ENCODE assay signal across 1 cellular context in genomic region chr12:49622501-49623141, GRCh38.
TF ChIP-seq lines count a peak whose summit lies in the region.

No MANE protein-coding gene starts in this region.

TF ChIP-seq in HepG2, 621 proteins besides CTCF, POLR2A, EP300 and RAD21 (continued from another document):
- TF ChIP-seq GABPB1 (CRISPR knock-in tag; IDR thresholded peaks at IDR 0.05) (no peak), GLI4 (CRISPR knock-in tag; IDR thresholded peaks at IDR 0.05; ENCODE audit: borderline replicate concordance) (no peak; the same call in 1 of the 2 replicates), KDM2A (CRISPR knock-in tag; IDR thresholded peaks at IDR 0.05; ENCODE audit: borderline replicate concordance, low read depth) (peak; percentile 32; the same call in 1 of the 2 replicates), ZFP91 (CRISPR knock-in tag; IDR thresholded peaks at IDR 0.05; ENCODE audit: borderline replicate concordance) (peak; percentile 69; the same call in 1 of the 2 replicates), ZNF44 (CRISPR knock-in tag; IDR thresholded peaks at IDR 0.05) (0 out of 2 replicates have a peak, but pooled peaks have one; percentile 59), HIVEP1 (CRISPR knock-in tag; IDR thresholded peaks at IDR 0.05) (no peak), ZNF468 (CRISPR knock-in tag; IDR thresholded peaks at IDR 0.05) (0 out of 2 replicates have a peak, but pooled peaks have one; percentile 37), ZFP36L1 (CRISPR knock-in tag; IDR thresholded peaks at IDR 0.05) (peak; percentile 52; the same call in 1 of the 2 replicates), ZNF224 (CRISPR knock-in tag; IDR thresholded peaks at IDR 0.05) (0 out of 2 replicates have a peak, but pooled peaks have one; percentile 46), AHR (CRISPR knock-in tag; IDR thresholded peaks at IDR 0.05) (peak; percentile 82; the same call in 1 of the 2 replicates), REL (CRISPR knock-in tag; conservative IDR thresholded peaks at IDR 0.05) (0 out of 2 replicates have a peak, but pooled peaks have one; percentile 6), MIXL1 (CRISPR knock-in tag; IDR thresholded peaks at IDR 0.05) (no peak), ZNF607 (CRISPR knock-in tag; IDR thresholded peaks at IDR 0.05; ENCODE audit: borderline replicate concordance) (peak; percentile 37; the same call in 1 of the 2 replicates), SNAI1 (CRISPR knock-in tag; IDR thresholded peaks at IDR 0.05; ENCODE audit: borderline replicate concordance) (0 out of 2 replicates have a peak, but pooled peaks have one; percentile 27), ZNF816 (CRISPR knock-in tag; IDR thresholded peaks at IDR 0.05; ENCODE audit: borderline replicate concordance) (peak; percentile 60; the same call in 1 of the 2 replicates), CAMTA2 (CRISPR knock-in tag; IDR thresholded peaks at IDR 0.05; ENCODE audit: borderline replicate concordance) (no peak), ZZZ3 (CRISPR knock-in tag; IDR thresholded peaks at IDR 0.05; ENCODE audit: borderline replicate concordance) (no peak), ZNF780A (CRISPR knock-in tag; IDR thresholded peaks at IDR 0.05) (0 out of 2 replicates have a peak, but pooled peaks have one; percentile 29), PITX1 (CRISPR knock-in tag; IDR thresholded peaks at IDR 0.05) (peak; percentile 26; the same call in 1 of the 2 replicates), ZNF800 (CRISPR knock-in tag; IDR thresholded peaks at IDR 0.05) (no peak), PHF21A (CRISPR knock-in tag; IDR thresholded peaks at IDR 0.05) (peak; percentile 61; the same call in 1 of the 2 replicates), ARID2 (CRISPR knock-in tag; IDR thresholded peaks at IDR 0.05; ENCODE audit: borderline replicate concordance) (peak; percentile 61; the same call in 1 of the 2 replicates), TAF15 (IDR thresholded peaks at IDR 0.05; ENCODE audit: low read depth, low read length, poor library complexity, severe bottlenecking) (no peak), HMGXB4 (CRISPR knock-in tag; IDR thresholded peaks at IDR 0.05; ENCODE audit: borderline replicate concordance in 1 of 2, low read depth in 1 of 2) (0 out of 4 replicates have a peak, but pooled peaks of 1 of the 2 experiments have one; percentile 7), IKZF4 (CRISPR knock-in tag; IDR thresholded peaks at IDR 0.05; ENCODE audit: borderline replicate concordance, low read depth, not compliant biosample characterization) (peak; percentile 49), MTF1 (CRISPR knock-in tag; IDR thresholded peaks at IDR 0.05) (no peak), SOX6 (IDR thresholded peaks at IDR 0.05) (no peak), SOX6 (CRISPR knock-in tag; IDR thresholded peaks at IDR 0.05) (peak; percentile 8; the same call in 1 of the 2 replicates)
- TF ChIP-seq, protein P1, sequence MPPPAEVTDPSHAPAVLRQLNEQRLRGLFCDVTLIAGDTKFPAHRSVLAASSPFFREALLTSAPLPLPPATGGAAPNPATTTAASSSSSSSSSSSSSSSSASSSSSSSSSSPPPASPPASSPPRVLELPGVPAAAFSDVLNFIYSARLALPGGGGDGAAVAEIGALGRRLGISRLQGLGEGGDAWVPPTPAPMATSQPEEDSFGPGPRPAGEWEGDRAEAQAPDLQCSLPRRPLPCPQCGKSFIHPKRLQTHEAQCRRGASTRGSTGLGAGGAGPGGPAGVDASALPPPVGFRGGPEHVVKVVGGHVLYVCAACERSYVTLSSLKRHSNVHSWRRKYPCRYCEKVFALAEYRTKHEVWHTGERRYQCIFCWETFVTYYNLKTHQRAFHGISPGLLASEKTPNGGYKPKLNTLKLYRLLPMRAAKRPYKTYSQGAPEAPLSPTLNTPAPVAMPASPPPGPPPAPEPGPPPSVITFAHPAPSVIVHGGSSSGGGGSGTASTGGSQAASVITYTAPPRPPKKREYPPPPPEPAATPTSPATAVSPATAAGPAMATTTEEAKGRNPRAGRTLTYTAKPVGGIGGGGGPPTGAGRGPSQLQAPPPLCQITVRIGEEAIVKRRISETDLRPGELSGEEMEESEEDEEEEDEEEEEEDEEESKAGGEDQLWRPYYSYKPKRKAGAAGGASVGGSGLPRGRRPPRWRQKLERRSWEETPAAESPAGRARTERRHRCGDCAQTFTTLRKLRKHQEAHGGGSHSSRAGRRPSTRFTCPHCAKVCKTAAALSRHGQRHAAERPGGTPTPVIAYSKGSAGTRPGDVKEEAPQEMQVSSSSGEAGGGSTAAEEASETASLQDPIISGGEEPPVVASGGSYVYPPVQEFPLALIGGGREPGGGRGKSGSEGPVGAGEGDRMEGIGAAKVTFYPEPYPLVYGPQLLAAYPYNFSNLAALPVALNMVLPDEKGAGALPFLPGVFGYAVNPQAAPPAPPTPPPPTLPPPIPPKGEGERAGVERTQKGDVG (CRISPR knock-in tag; IDR thresholded peaks at IDR 0.05; ENCODE audit: borderline replicate concordance), result peak; percentile 24; the same call in 1 of the 2 replicates
- TF ChIP-seq, protein P2, sequence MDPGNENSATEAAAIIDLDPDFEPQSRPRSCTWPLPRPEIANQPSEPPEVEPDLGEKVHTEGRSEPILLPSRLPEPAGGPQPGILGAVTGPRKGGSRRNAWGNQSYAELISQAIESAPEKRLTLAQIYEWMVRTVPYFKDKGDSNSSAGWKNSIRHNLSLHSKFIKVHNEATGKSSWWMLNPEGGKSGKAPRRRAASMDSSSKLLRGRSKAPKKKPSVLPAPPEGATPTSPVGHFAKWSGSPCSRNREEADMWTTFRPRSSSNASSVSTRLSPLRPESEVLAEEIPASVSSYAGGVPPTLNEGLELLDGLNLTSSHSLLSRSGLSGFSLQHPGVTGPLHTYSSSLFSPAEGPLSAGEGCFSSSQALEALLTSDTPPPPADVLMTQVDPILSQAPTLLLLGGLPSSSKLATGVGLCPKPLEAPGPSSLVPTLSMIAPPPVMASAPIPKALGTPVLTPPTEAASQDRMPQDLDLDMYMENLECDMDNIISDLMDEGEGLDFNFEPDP (CRISPR knock-in tag; conservative IDR thresholded peaks at IDR 0.05), result peak; percentile 98; the same call in 1 of the 2 replicates
